Comparison of ENCODE assay signal across 13 cellular contexts in the genomic region with DNA sequence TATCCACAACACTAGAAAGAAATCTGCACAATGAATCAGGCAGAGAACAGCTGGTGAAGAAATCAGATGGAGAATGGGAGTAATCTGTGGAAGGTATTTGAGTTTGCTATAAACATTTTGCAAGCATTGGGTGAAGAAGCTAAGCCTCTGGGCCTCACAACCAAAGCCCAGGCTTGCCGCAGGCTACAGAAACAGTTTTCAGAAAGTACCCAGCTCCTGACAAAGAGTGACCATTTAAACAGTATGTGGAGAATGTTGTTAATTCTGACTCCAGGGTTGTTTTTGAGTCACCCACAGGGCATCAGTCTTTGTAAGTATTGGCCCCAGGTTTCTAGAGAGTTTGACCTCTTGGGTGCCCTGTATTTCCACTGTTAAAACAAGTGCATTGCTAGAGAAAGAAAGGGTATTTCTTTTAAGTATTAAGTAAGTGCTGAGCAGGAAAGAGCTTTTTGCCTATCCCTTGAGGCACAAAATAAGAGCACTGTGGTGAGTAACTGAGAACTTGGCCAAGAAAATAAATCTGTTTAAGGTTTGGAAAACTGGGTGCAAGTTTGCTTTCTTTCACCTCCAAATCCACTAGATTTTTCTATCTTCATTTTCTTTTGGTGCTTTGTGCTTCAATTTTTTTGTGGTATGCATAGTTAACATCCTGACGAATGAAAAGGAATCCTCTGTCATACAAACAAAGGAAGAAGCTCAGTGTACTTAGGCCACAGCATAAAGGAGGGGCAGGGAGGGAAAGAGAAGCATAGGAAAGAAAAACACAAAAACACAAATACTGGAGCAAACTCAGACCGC.
DNase-seq lines count a peak whose midpoint lies in the region; ATAC-seq, FAIRE-seq and TF ChIP-seq lines count a peak whose summit lies in the region.
"Had no signal": no experiment of that assay in that cellular context is flagged by ENCODE, and none has a peak within 500 bp of the region (broad histone marks: within the 10 kb centered on the region; RNA-seq: fewer than 3 reads in every experiment).

No MANE protein-coding gene starts in this region.

- H3K4me2 ChIP-seq in H1 (ENCODE audit: insufficient read depth in 1 of 2, low read depth in 2 of 2, low read length in 2 of 2): peak overlapping the region; percentile 15 to 31; a peak in 2 of 4 replicates

- H3K56ac ChIP-seq in H1 (replicated peaks; ENCODE audit: insufficient read length, low read depth, low read length): no peak overlapping the region

- H3K79me2 ChIP-seq in H1 (ENCODE audit: control insufficient read depth in 1 of 2, insufficient read depth in 2 of 2, low read length in 2 of 2): no peaks in the 10 kb centered on the region

- TF ChIP-seq CTCF in left ventricle myocardium inferior (IDR thresholded peaks at IDR 0.05; ENCODE audit: borderline replicate concordance) (no peak), H1 (IDR thresholded peaks at IDR 0.05; ENCODE audit: control extremely low read depth in 1 of 3, insufficient read depth in 1 of 3, low read depth in 1 of 3, low read length in 3 of 3) (no peak)

- H3K36me3 Mint-ChIP-seq in activated CD4-positive, alpha-beta T cell treated with anti-CD3 and anti-CD28 coated beads for 36 hours (ENCODE audit: low read depth): no peaks in the 10 kb centered on the region

- no peak for TF ChIP-seq RAD21 in H1 (IDR thresholded peaks at IDR 0.05 in 1 of 2, conservative IDR thresholded peaks at IDR 0.05 in 1 of 2; ENCODE audit: low read depth in 2 of 2, low read length in 2 of 2)

- H3K27ac Mint-ChIP-seq in activated CD4-positive, alpha-beta T cell treated with anti-CD3 and anti-CD28 coated beads for 36 hours: no peak overlapping the region
- H3K27ac Mint-ChIP-seq: activated naive CD8-positive, alpha-beta T cell had no signal

- peak; percentile 75 for FAIRE-seq in H1 (lab: Jason Lieb, UNC)

- no peaks in the 10 kb centered on the region for H3K23me2 ChIP-seq in H1 (ENCODE audit: low read depth, low read length)

- peak overlapping the region; percentile 50; the same call in 1 of the 2 replicates for H2BK5ac ChIP-seq in H1 (ENCODE audit: low read depth, low read length)

- H2AFZ ChIP-seq in H1 (ENCODE audit: low read length): peak overlapping the region; percentile 83

- TF ChIP-seq EP300 in H1 (IDR thresholded peaks at IDR 0.05; ENCODE audit: borderline replicate concordance in 1 of 2, low read depth in 2 of 2, low read length in 2 of 2): no peak

- CTCF ChIA-PET in H1 (lab: Charles Lee; ENCODE audit: partially characterized antibody): interaction anchor here (0.6 to 1.4 kb wide), 7 partner anchors 10 to 884 kb away, joined by 3 to 6 read pairs (median 3); no protein-coding TSS in a partner anchor
- CTCF ChIA-PET in activated CD4-positive, alpha-beta T cell treated with anti-CD3 and anti-CD28 coated beads for 36 hours (lab: Charles Lee): interaction anchor here (0.6 kb wide), 1 partner anchor 565 kb away, joined by 3 read pairs; no protein-coding TSS in a partner anchor

- peak overlapping the region; percentile 86; the same call in 1 of the 2 replicates for H2BK12ac ChIP-seq in H1 (ENCODE audit: low read depth, low read length)

- H4K91ac ChIP-seq in H1 (replicated peaks; ENCODE audit: insufficient read length, low read length): no peak overlapping the region

- POLR2A ChIA-PET in H1 (lab: Charles Lee; ENCODE audit: partially characterized antibody): interaction anchor here (2.2 kb wide), 1 partner anchor 9 kb away, joined by 8 read pairs; no protein-coding TSS in a partner anchor
- POLR2A ChIA-PET in activated CD4-positive, alpha-beta T cell treated with anti-CD3 and anti-CD28 coated beads for 36 hours (lab: Charles Lee): no interaction called here

- no peak overlapping the region for H2BK15ac ChIP-seq in H1 (ENCODE audit: low read length)

- H3K4me1 ChIP-seq in left ventricle myocardium inferior (peaks cover 4% of the 10 kb centered on the region), H1 (replicated peaks in 1 of 4; ENCODE audit: control insufficient read depth in 3 of 4, insufficient read depth in 4 of 4, low read length in 3 of 4) (peaks cover 6 to 17% (median 10%) of the 10 kb centered on the region in 4 experiments; a peak in 5 of 7 replicates), muscle layer of duodenum (ENCODE audit: control insufficient read depth in 1 of 2, insufficient read depth in 2 of 2, low read length in 2 of 2) (peaks cover 0 to 16% of the 10 kb centered on the region in 2 donors)

- H3K18ac ChIP-seq in H1 (ENCODE audit: extremely low read depth, low read length): no peak overlapping the region

- 54% methylated on average over 3 of the region's 3 CpGs; no CpG with 5 or more reads in 1 of the 2 experiments for WGBS in H1 (ENCODE audit: extremely low coverage in 1 of 2, insufficient coverage in 1 of 2, insufficient read length in 1 of 2, insufficient replicate concordance in 2 of 2, low coverage in 1 of 2, low lambda C conversion rate in 2 of 2, missing lambda C conversion rate in 1 of 2), 2 experiments

- H3K9me3 ChIP-seq in left ventricle myocardium inferior (replicated peaks) (no peaks in the 10 kb centered on the region), H1 (ENCODE audit: insufficient read depth in 2 of 2, low read depth in 1 of 2, low read length in 1 of 2) (no peaks in the 10 kb centered on the region), muscle layer of duodenum (ENCODE audit: control insufficient read depth in 1 of 2, low read length in 2 of 2) (no peaks in the 10 kb centered on the region), MG63 (no peaks in the 10 kb centered on the region)

- H4K5ac ChIP-seq in H1 (ENCODE audit: insufficient read length, low read depth, low read length): no peak overlapping the region

- H3K36me3 ChIP-seq in left ventricle myocardium inferior: no peaks in the 10 kb centered on the region
- no peaks in the 10 kb centered on the region for H3K36me3 ChIP-seq in H1 (ENCODE audit: control insufficient read depth in 2 of 4, insufficient read depth in 4 of 4, low read length in 3 of 4)
- no peaks in the 10 kb centered on the region for H3K36me3 ChIP-seq in muscle layer of duodenum (ENCODE audit: control insufficient read depth in 1 of 2, insufficient read depth in 2 of 2, low read length in 2 of 2)
- no peaks in the 10 kb centered on the region for H3K36me3 ChIP-seq in MG63

- no peak overlapping the region for H4K8ac ChIP-seq in H1 (ENCODE audit: extremely low read depth, insufficient read depth, low read length)

- no peak overlapping the region for H3K4ac ChIP-seq in H1 (replicated peaks; ENCODE audit: insufficient read length, low read depth, low read length)

- no peak overlapping the region for H3K23ac ChIP-seq in H1 (ENCODE audit: insufficient read length)

- H3K14ac ChIP-seq in H1 (ENCODE audit: insufficient read length): no peak overlapping the region

- no peak for TF ChIP-seq POLR2A in H1 (IDR thresholded peaks at IDR 0.05; ENCODE audit: control extremely low read depth in 1 of 2, low read depth in 2 of 2, low read length in 2 of 2)

- peak overlapping the region; percentile 83; the same call in 1 of the 2 replicates for H2BK20ac ChIP-seq in H1 (ENCODE audit: low read length)

- H3K9me3 Mint-ChIP-seq in activated CD4-positive, alpha-beta T cell treated with anti-CD3 and anti-CD28 coated beads for 36 hours (ENCODE audit: low read depth): peaks cover 3% of the 10 kb centered on the region

- H3K27me3 ChIP-seq in left ventricle myocardium inferior (ENCODE audit: low read depth) (no peaks in the 10 kb centered on the region), H1 (replicated peaks in 1 of 4; ENCODE audit: control insufficient read depth in 3 of 4, extremely low read depth in 1 of 4, insufficient read depth in 3 of 4, low read length in 3 of 4) (no peaks in the 10 kb centered on the region), muscle layer of duodenum (ENCODE audit: low read depth, low read length) (no peaks in the 10 kb centered on the region), MG63 (no peaks in the 10 kb centered on the region)

- H3K9ac ChIP-seq in H1 (replicated peaks in 1 of 4; ENCODE audit: extremely low read depth in 1 of 4, low read depth in 3 of 4, low read length in 3 of 4): 0 out of 7 replicates have a peak overlapping the region, but pooled peaks of 1 of the 4 experiments have one; percentile 11

- H3K27me3 Mint-ChIP-seq in activated CD4-positive, alpha-beta T cell treated with anti-CD3 and anti-CD28 coated beads for 36 hours: no peaks in the 10 kb centered on the region

- DNase-seq in left ventricle myocardium superior (no peak), left ventricle myocardium inferior (no peak), H1 (ENCODE audit: low read depth in 1 of 2, low spot score in 2 of 2) (no peak), MG63 (no peak), A172 (ENCODE audit: low spot score) (no peak)
- no peak for DNase-seq in activated CD4-positive, alpha-beta T cell treated with anti-CD3 and anti-CD28 coated beads for 36 hours
- DNase-seq: activated CD4-positive, alpha-beta T cell treated with anti-CD3 and anti-CD28 coated beads, Interleukin-2, amount 50 U/mL, for 4 hours; GF-D8; NCI-H345; SHP77 treated with DMSO at 0.1 percent for 48 hours had no signal

- intact Hi-C loops in left ventricle myocardium superior (cut with micrococcal nuclease) (no loop called here), left ventricle myocardium inferior (cut with micrococcal nuclease) (no loop called here)
- intact Hi-C loops in activated CD4-positive, alpha-beta T cell treated with anti-CD3 and anti-CD28 coated beads for 36 hours (cut with DNase I, micrococcal nuclease): no loop called here

- no peaks in the 10 kb centered on the region for H3K4me1 Mint-ChIP-seq in activated CD4-positive, alpha-beta T cell treated with anti-CD3 and anti-CD28 coated beads for 36 hours

- H4K20me1 ChIP-seq in H1 (replicated peaks in 1 of 2; ENCODE audit: control insufficient read depth in 1 of 2, insufficient read depth in 2 of 2, low read length in 2 of 2): no peaks in the 10 kb centered on the region

- H3K79me1 ChIP-seq in H1 (ENCODE audit: low read depth, low read length): no peaks in the 10 kb centered on the region

- H3K4me3 Mint-ChIP-seq in activated CD4-positive, alpha-beta T cell treated with anti-CD3 and anti-CD28 coated beads for 36 hours: no peak overlapping the region
- H3K4me3 Mint-ChIP-seq: activated naive CD8-positive, alpha-beta T cell had no signal

- no peak overlapping the region for H3K27ac ChIP-seq in left ventricle myocardium inferior (replicated peaks)
- peak overlapping the region; percentile 32 for H3K27ac ChIP-seq in H1 (ENCODE audit: low read depth, low read length)
- H3K27ac ChIP-seq in muscle layer of duodenum (ENCODE audit: low read length): peak overlapping the region; percentile 74

- ATAC-seq in left ventricle myocardium superior (peak; percentile 15), GM18867 (IDR thresholded peaks at IDR 0.05; ENCODE audit: unreplicated experiment) (no peak)
- no peak for ATAC-seq in activated CD4-positive, alpha-beta T cell treated with anti-CD3 and anti-CD28 coated beads for 36 hours

- H2AK5ac ChIP-seq in H1 (ENCODE audit: low read depth, low read length): no peak overlapping the region

- H3K4me3 ChIP-seq in left ventricle myocardium inferior (no peak overlapping the region), H1 (ENCODE audit: extremely low read depth in 1 of 4, insufficient read depth in 2 of 4, low read depth in 3 of 4, low read length in 4 of 4) (no peak overlapping the region; a peak in 1 of 8 replicates), muscle layer of duodenum (ENCODE audit: low read depth in 1 of 2, low read length in 2 of 2) (no peak overlapping the region), MG63 (no peak overlapping the region)

- H2BK120ac ChIP-seq in H1 (replicated peaks; ENCODE audit: low read depth, low read length): no peak overlapping the region
